Comparison of ENCODE assay signal across 24 cellular contexts in genomic region chr14:70645892-70646291, GRCh38. TPM values are rescaled to one million over a fixed set of nuclear protein-coding genes. Genes with fewer than 3 reads are reported as not detected.
A peak's percentile ranks its signal among the peaks of the same experiment; 100 is the strongest.
DNase-seq lines count a peak whose midpoint lies in the region; ATAC-seq, FAIRE-seq and TF ChIP-seq lines count a peak whose summit lies in the region.
"Had no signal": no experiment of that assay in that cellular context is flagged by ENCODE, and none has a peak within 500 bp of the region (broad histone marks: within the 10 kb centered on the region; RNA-seq: fewer than 3 reads in every experiment).

No MANE protein-coding gene starts in this region.

- POLR2A ChIA-PET in activated CD4-positive, alpha-beta T cell treated with anti-CD3 and anti-CD28 coated beads, Interleukin-2, amount 10 ng/mL, durations not matched to agents 7 days and 5 days (lab: Charles Lee): interaction anchor here (1.1 kb wide), 1 partner anchor 10 kb away, joined by 3 read pairs; no protein-coding TSS in a partner anchor
- POLR2A ChIA-PET in GM12878 (lab: Charles Lee): interaction anchor here (1.0 to 8.7 kb wide), 3 partner anchors 11 to 67 kb away, joined by 3 to 145 read pairs (median 6); no protein-coding TSS in a partner anchor

- TF ChIP-seq EP300 in GM12878 (IDR thresholded peaks at IDR 0.05; ENCODE audit: borderline replicate concordance in 1 of 2, control insufficient read depth in 1 of 2, low read depth in 2 of 2, low read length in 2 of 2): no peak

- CTCF ChIA-PET in activated CD4-positive, alpha-beta T cell treated with anti-CD3 and anti-CD28 coated beads, Interleukin-2, amount 10 ng/mL, durations not matched to agents 7 days and 5 days (lab: Charles Lee): interaction anchor here (1.0 to 1.5 kb wide), 3 partner anchors 11 to 261 kb away, joined by 3 to 6 read pairs (median 3); partner anchors contain the start of gene PCNX1
- CTCF ChIA-PET in GM12878 (lab: Yijun Ruan, JAX): interaction anchor here (0.6 to 7.9 kb wide), 7 partner anchors 10 to 987 kb away, joined by 3 to 61 read pairs (median 4); no protein-coding TSS in a partner anchor

- FAIRE-seq in GM12878 (lab: Jason Lieb, UNC): no peak
- FAIRE-seq: A204.1, colon, endothelial cell of umbilical vein, H54 had no signal

- H3K56ac ChIP-seq in mesendoderm (ENCODE audit: low read length): peak overlapping the region; percentile 61

- H3K4me3 ChIP-seq in HUES64 (ENCODE audit: low read length) (no peak overlapping the region), GM12878 (peak overlapping the region; percentile 90), mesendoderm (ENCODE audit: low read length) (no peak overlapping the region), smooth muscle cell (no peak overlapping the region)

- H3K79me2 ChIP-seq in GM12878 (ENCODE audit: control insufficient read depth, insufficient read depth, low read length): peaks cover 90% of the 10 kb centered on the region
- peaks cover 62% of the 10 kb centered on the region for H3K79me2 ChIP-seq in mesendoderm (ENCODE audit: control insufficient read depth, insufficient read depth, low read length)
- H3K79me2 ChIP-seq in smooth muscle cell (ENCODE audit: low read depth): peaks cover 8% of the 10 kb centered on the region

- H3K27ac Mint-ChIP-seq in activated CD4-positive, alpha-beta T cell treated with anti-CD3 and anti-CD28 coated beads, Interleukin-2, amount 10 ng/mL, durations not matched to agents 7 days and 5 days: peak overlapping the region; percentile 56

- peak overlapping the region; percentile 40 for H2BK5ac ChIP-seq in mesendoderm (ENCODE audit: low read length)

- SMC1A ChIA-PET in GM12878 (lab: Charles Lee; ENCODE audit: uncharacterized antibody, unreplicated experiment): interaction anchor here (0.6 to 9.7 kb wide), 7 partner anchors 16 to 272 kb away, joined by 3 to 254 read pairs (median 5); no protein-coding TSS in a partner anchor

- H3K36me3 ChIP-seq in HUES64 (ENCODE audit: insufficient read depth, low read length): no peaks in the 10 kb centered on the region; the same call in 1 of the 2 replicates
- H3K36me3 ChIP-seq in GM12878 (ENCODE audit: control insufficient read depth in 2 of 2, insufficient read depth in 2 of 2, low read length in 1 of 2): peaks cover 0 to 3% of the 10 kb centered on the region in 2 experiments; a peak in 1 of 4 replicates
- no peaks in the 10 kb centered on the region for H3K36me3 ChIP-seq in mesendoderm (ENCODE audit: control insufficient read depth, insufficient read depth, low read length)
- H3K36me3 ChIP-seq in smooth muscle cell (ENCODE audit: low read depth): no peaks in the 10 kb centered on the region
- H3K36me3 ChIP-seq: neutrophil had no signal

- intact Hi-C loops in GM12878 (cut with micrococcal nuclease; ENCODE audit: unreplicated experiment): no loop called here

- H3K27me3 ChIP-seq in HUES64 (ENCODE audit: insufficient read depth, low read length) (peaks cover 20% of the 10 kb centered on the region; the same call in 1 of the 2 replicates), GM12878 (replicated peaks in 1 of 2; ENCODE audit: control insufficient read depth in 2 of 2, insufficient read depth in 2 of 2, low read length in 1 of 2) (no peaks in the 10 kb centered on the region), mesendoderm (ENCODE audit: insufficient read depth, low read length, poor library complexity) (no peaks in the 10 kb centered on the region), smooth muscle cell (ENCODE audit: low read depth) (peaks cover 18% of the 10 kb centered on the region)

- H3K9me3 ChIP-seq in HUES64 (ENCODE audit: insufficient read depth, low read depth, low read length) (no peaks in the 10 kb centered on the region), GM12878 (replicated peaks; ENCODE audit: control insufficient read depth, insufficient read depth, low read length) (no peaks in the 10 kb centered on the region), smooth muscle cell (replicated peaks; ENCODE audit: low read depth) (no peaks in the 10 kb centered on the region)
- H3K9me3 ChIP-seq: neutrophil had no signal

- no peak for DNase-seq in activated CD4-positive, alpha-beta T cell treated with anti-CD3 and anti-CD28 coated beads, Interleukin-2, amount 10 ng/mL, durations not matched to agents 7 days and 5 days
- no peak for DNase-seq in activated CD4-positive, alpha-beta T cell treated with anti-CD3 and anti-CD28 coated beads for 1 hour
- no peak for DNase-seq in GM12878 (ENCODE audit: low read depth, low spot score)
- no peak for DNase-seq in mesendoderm
- DNase-seq in smooth muscle cell (lab: John Stamatoyannopoulos, UW; ENCODE audit: unreplicated experiment): no peak
- DNase-seq: activated CD8-positive, alpha-beta memory T cell treated with anti-CD3 and anti-CD28 coated beads for 24 hours; activated effector memory CD4-positive, alpha-beta T cell treated with anti-CD3 and anti-CD28 coated beads, Interleukin-2, amount 50 U/mL, for 16 hours; C1 segment of cervical spinal cord; DMS79 treated with DMSO at 0.1 percent for 48 hours; foreskin melanocyte; left cardiac atrium; NCI-H1930; NCI-H510A treated with DMSO at 0.1 percent for 48 hours; retina; stimulated activated naive CD4-positive, alpha-beta T cell treated with Interleukin-2 at 50 U/mL for 16 hours; trophoblast cell had no signal

- H3K4ac ChIP-seq in mesendoderm (ENCODE audit: low read depth, low read length): no peak overlapping the region

- peak overlapping the region; percentile 1 for H2BK120ac ChIP-seq in mesendoderm (ENCODE audit: low read depth, low read length)

- no peak for ATAC-seq in GM12878
- no peak for ATAC-seq in esophagus mucosa
- ATAC-seq in GM18520 (IDR thresholded peaks at IDR 0.05; ENCODE audit: unreplicated experiment): no peak
- ATAC-seq: left cardiac atrium had no signal

- RAD21 ChIA-PET in GM12878 (lab: Charles Lee; ENCODE audit: unreplicated experiment): interaction anchor here (1.0 to 7.7 kb wide), 8 partner anchors 9 to 68 kb away, joined by 3 to 71 read pairs (median 12); no protein-coding TSS in a partner anchor

- no peak overlapping the region for H3K23ac ChIP-seq in mesendoderm (ENCODE audit: low read length)

- TF ChIP-seq RAD21 in GM12878 (IDR thresholded peaks at IDR 0.05; ENCODE audit: insufficient read depth, low read depth, low read length): no peak

- in situ Hi-C loops in GM12878 (cut with MboI): no loop called here

- TF ChIP-seq POLR2A in GM12878 (IDR thresholded peaks at IDR 0.05; ENCODE audit: low read depth, low read length): no peak

- no peak overlapping the region for H2AFZ ChIP-seq in GM12878 (ENCODE audit: control insufficient read depth, low read depth, low read length)
- no peak overlapping the region for H2AFZ ChIP-seq in smooth muscle cell (ENCODE audit: low read depth)

- H2AK5ac ChIP-seq in mesendoderm (ENCODE audit: low read length): peak overlapping the region; percentile 15

- BruUV-seq in GM12878 (replicated peaks; lab: Mats Ljungman, UMichigan): no TSS peak

- H3K4me2 ChIP-seq in GM12878 (ENCODE audit: control insufficient read depth, insufficient read depth) (peak overlapping the region; percentile 68), mesendoderm (ENCODE audit: low read length) (no peak overlapping the region), smooth muscle cell (no peak overlapping the region)

- H3K9ac ChIP-seq in HUES64 (ENCODE audit: low read depth, low read length): no peak overlapping the region
- H3K9ac ChIP-seq in GM12878 (ENCODE audit: control insufficient read depth, insufficient read depth, low read length): no peak overlapping the region
- peak overlapping the region; percentile 7 for H3K9ac ChIP-seq in mesendoderm (ENCODE audit: low read length)
- H3K9ac ChIP-seq in smooth muscle cell (ENCODE audit: low read depth): no peak overlapping the region

- no peak overlapping the region for H4K5ac ChIP-seq in mesendoderm (ENCODE audit: low read length)

- H3F3A ChIP-seq in smooth muscle cell (ENCODE audit: low read depth): no peaks in the 10 kb centered on the region

- H4K8ac ChIP-seq in mesendoderm (ENCODE audit: low read depth, low read length): no peak overlapping the region

- 86% methylated on average over 6 of the region's 6 CpGs for WGBS in HUES64
- 97% methylated on average over 6 of the region's 6 CpGs for WGBS in GM12878 (ENCODE audit: insufficient coverage, insufficient replicate concordance, low lambda C conversion rate, missing lambda C conversion rate)
- WGBS in mesendoderm (ENCODE audit: extremely low coverage, insufficient coverage, low lambda C conversion rate): no CpG with 5 or more reads among the region's 6 CpGs
- 88% methylated on average over 6 of the region's 6 CpGs for WGBS in smooth muscle cell (ENCODE audit: low lambda C conversion rate)

- H3K18ac ChIP-seq in mesendoderm (ENCODE audit: low read length): peak overlapping the region; percentile 45

- TF ChIP-seq CTCF in GM12878 (IDR thresholded peaks at IDR 0.05 in 2 of 3, conservative IDR thresholded peaks at IDR 0.05 in 1 of 3; ENCODE audit: control insufficient read depth in 2 of 3, extremely low read depth in 1 of 3, insufficient read depth in 1 of 3, low read depth in 3 of 3, low read length in 3 of 3): no peak
- no peak for TF ChIP-seq CTCF in smooth muscle cell (IDR thresholded peaks at IDR 0.05; ENCODE audit: borderline replicate concordance, insufficient read depth, poor library complexity, severe bottlenecking)

- H3K36me3 Mint-ChIP-seq in activated CD4-positive, alpha-beta T cell treated with anti-CD3 and anti-CD28 coated beads, Interleukin-2, amount 10 ng/mL, durations not matched to agents 7 days and 5 days (ENCODE audit: low read depth): peaks cover 60% of the 10 kb centered on the region

- no peaks in the 10 kb centered on the region for H3K27me3 Mint-ChIP-seq in activated CD4-positive, alpha-beta T cell treated with anti-CD3 and anti-CD28 coated beads, Interleukin-2, amount 10 ng/mL, durations not matched to agents 7 days and 5 days

- H3K27ac ChIP-seq in HUES64 (ENCODE audit: low read depth, low read length) (peak overlapping the region; percentile 72; the same call in 1 of the 2 replicates), GM12878 (ENCODE audit: control insufficient read depth, insufficient read depth) (no peak overlapping the region), mesendoderm (ENCODE audit: low read depth, low read length) (peak overlapping the region; percentile 75), smooth muscle cell (ENCODE audit: low read depth) (no peak overlapping the region)
- H3K27ac ChIP-seq: neutrophil had no signal

- H3K4me3 Mint-ChIP-seq in activated CD4-positive, alpha-beta T cell treated with anti-CD3 and anti-CD28 coated beads, Interleukin-2, amount 10 ng/mL, durations not matched to agents 7 days and 5 days: no peak overlapping the region

- no peaks in the 10 kb centered on the region for H3K9me3 Mint-ChIP-seq in activated CD4-positive, alpha-beta T cell treated with anti-CD3 and anti-CD28 coated beads, Interleukin-2, amount 10 ng/mL, durations not matched to agents 7 days and 5 days

- H3K4me1 Mint-ChIP-seq in activated CD4-positive, alpha-beta T cell treated with anti-CD3 and anti-CD28 coated beads, Interleukin-2, amount 10 ng/mL, durations not matched to agents 7 days and 5 days: peaks cover 75% of the 10 kb centered on the region

- H3K4me1 ChIP-seq in HUES64 (ENCODE audit: insufficient read depth, low read length): peaks cover 52% of the 10 kb centered on the region
- H3K4me1 ChIP-seq in GM12878 (ENCODE audit: control insufficient read depth, insufficient read depth, low read length): no peaks in the 10 kb centered on the region
- H3K4me1 ChIP-seq in mesendoderm (ENCODE audit: control insufficient read depth, low read depth, low read length): peaks cover 30% of the 10 kb centered on the region
- H3K4me1 ChIP-seq in smooth muscle cell (ENCODE audit: low read depth): peaks cover 7% of the 10 kb centered on the region

- peaks cover 20% of the 10 kb centered on the region for H3K79me1 ChIP-seq in mesendoderm (ENCODE audit: low read length)

- H4K20me1 ChIP-seq in GM12878 (ENCODE audit: control insufficient read depth, insufficient read depth): no peaks in the 10 kb centered on the region
- H4K20me1 ChIP-seq in smooth muscle cell (ENCODE audit: low read depth): no peaks in the 10 kb centered on the region

- H2BK15ac ChIP-seq in mesendoderm (replicated peaks; ENCODE audit: low read depth): no peak overlapping the region

RNA-seq across cellular contexts. Expression of gene TTC9, which starts 4.2 kb away (rescaled TPM):
- total RNA-seq in activated CD4-positive, alpha-beta T cell treated with anti-CD3 and anti-CD28 coated beads, Interleukin-2, amount 10 ng/mL, durations not matched to agents 7 days and 5 days: 10 to 100 TPM; 14.8 to 16.7 TPM
- 12.9 TPM for polyA plus RNA-seq in HUES64 (2013, experiment 1 of 2)
- polyA plus RNA-seq in HUES64 (2013, experiment 2 of 2): 13.8 TPM
- total RNA-seq in GM12878 (2013; cell fraction: nucleolus; rRNA removed): 8.1 and 9.1 TPM in 2 replicates
- total RNA-seq in GM12878 (2014; rRNA removed): 7.4 and 8.2 TPM in 2 replicates
- 7.6 TPM in 2 replicates for total RNA-seq in GM12878 (2014; rRNA removed; fragmentation: Illumina TruSeq; extraction: Trizol)
- total RNA-seq in GM12878 (2021): 10.4 and 10.5 TPM in 2 replicates
- 4.6 TPM for polyA plus RNA-seq in GM12878 (2011; ENCODE audit: low read depth)
- 14.9 and 15.8 TPM in 2 replicates for polyA plus RNA-seq in GM12878 (2011; rRNA removed)
- 14.2 and 15.3 TPM in 2 replicates for polyA plus RNA-seq in GM12878 (2011; cell fraction: cytosol; rRNA removed)
- 8.1 and 8.8 TPM in 2 replicates for polyA plus RNA-seq in GM12878 (2011; cell fraction: nucleus; rRNA removed)
- polyA plus RNA-seq in GM12878 (2012): 6.8 and 9.1 TPM in 2 replicates
- 10.2 and 10.3 TPM in 2 replicates for polyA plus RNA-seq in GM12878 (2014; fragmentation: Illumina TruSeq; extraction: Trizol)
- 1 to 10 TPM; 2.2 to 2.3 TPM for polyA plus RNA-seq in GM12878 (2014; fragmentation: Nextera tagmentation; extraction: Ambion mirVana)
- 8.0 and 8.6 TPM in 2 replicates for polyA plus RNA-seq in GM12878 (2014; rRNA removed)
- 1 to 10 TPM in 1 of 2 experiments, under 1 TPM in 1; 0.87 to 2.6 TPM for polyA plus RNA-seq in GM12878 (2016; fragmentation: Nextera tagmentation; extraction: Ambion mirVana)
- polyA minus RNA-seq in GM12878 (2011; rRNA and poly(A)+ RNA removed): 16.4 and 18.6 TPM in 2 replicates
- 4.9 and 7.1 TPM in 2 replicates for polyA minus RNA-seq in GM12878 (2011; cell fraction: cytosol; rRNA and poly(A)+ RNA removed)
- polyA minus RNA-seq in GM12878 (2011; cell fraction: nucleus; rRNA and poly(A)+ RNA removed): 4.0 and 7.4 TPM in 2 replicates
- polyA plus RNA-seq in mesendoderm (2013, experiment 1 of 2): 9.7 TPM
- 10.1 TPM for polyA plus RNA-seq in mesendoderm (2013, experiment 2 of 2)
- 40.5 TPM for total RNA-seq in esophagus mucosa
- 2.7 and 4.4 TPM in 2 replicates for total RNA-seq in smooth muscle cell
- 1.2 and 1.8 TPM in 2 replicates for polyA plus RNA-seq in smooth muscle cell
- total RNA-seq: endothelial cell of umbilical vein had no signal

RNA-seq across cellular contexts. Expression of gene MED6, which starts 45.4 kb away (rescaled TPM):
- total RNA-seq in activated CD4-positive, alpha-beta T cell treated with anti-CD3 and anti-CD28 coated beads, Interleukin-2, amount 10 ng/mL, durations not matched to agents 7 days and 5 days: 10 to 100 TPM; 45.9 to 52.9 TPM
- polyA plus RNA-seq in HUES64 (2013, experiment 1 of 2): 33.1 TPM
- 35.7 TPM for polyA plus RNA-seq in HUES64 (2013, experiment 2 of 2)
- 195 and 208 TPM in 2 replicates for total RNA-seq in GM12878 (2013; cell fraction: nucleolus; rRNA removed)
- total RNA-seq in GM12878 (2014; rRNA removed) (29.2 and 33.1 TPM in 2 replicates), GM12878 (2014; rRNA removed; fragmentation: Illumina TruSeq; extraction: Trizol) (48.0 and 49.2 TPM in 2 replicates), GM12878 (2021) (30.2 and 33.5 TPM in 2 replicates), esophagus mucosa (22.2 TPM), smooth muscle cell (40.9 and 58.2 TPM in 2 replicates)
- polyA plus RNA-seq in GM12878 (2011; ENCODE audit: low read depth): 59.5 TPM
- polyA plus RNA-seq in GM12878 (2011; rRNA removed) (74.9 and 97.8 TPM in 2 replicates), GM12878 (2014; fragmentation: Illumina TruSeq; extraction: Trizol) (64.0 and 68.8 TPM in 2 replicates), GM12878 (2014; fragmentation: Nextera tagmentation; extraction: Ambion mirVana) (10 to 100 TPM; 36.6 to 40.0 TPM), GM12878 (2014; rRNA removed) (30.5 and 43.2 TPM in 2 replicates), GM12878 (2016; fragmentation: Nextera tagmentation; extraction: Ambion mirVana) (10 to 100 TPM; 51.4 to 55.8 TPM), smooth muscle cell (45.0 and 45.6 TPM in 2 replicates)
- 32.1 and 46.9 TPM in 2 replicates for polyA plus RNA-seq in GM12878 (2011; cell fraction: cytosol; rRNA removed)
- 23.3 and 24.2 TPM in 2 replicates for polyA plus RNA-seq in GM12878 (2011; cell fraction: nucleus; rRNA removed)
- polyA plus RNA-seq in GM12878 (2012): 40.3 and 59.5 TPM in 2 replicates
- 54.1 and 74.5 TPM in 2 replicates for polyA minus RNA-seq in GM12878 (2011; rRNA and poly(A)+ RNA removed)
- 11.1 and 13.7 TPM in 2 replicates for polyA minus RNA-seq in GM12878 (2011; cell fraction: cytosol; rRNA and poly(A)+ RNA removed)
- polyA minus RNA-seq in GM12878 (2011; cell fraction: nucleus; rRNA and poly(A)+ RNA removed): 59.0 and 77.2 TPM in 2 replicates
- polyA plus RNA-seq in mesendoderm (2013, experiment 1 of 2): 40.8 TPM
- polyA plus RNA-seq in mesendoderm (2013, experiment 2 of 2): 39.8 TPM

Comparison
In these comparisons a context has a peak if more than half of its experiments do, and no peak if none do; other contexts are left out.
1. H3K27ac ChIP-seq: peak in HUES64 (single experiment) and mesendoderm (single experiment); none in GM12878 (single experiment) and smooth muscle cell (single experiment).